In the genomic region with DNA sequence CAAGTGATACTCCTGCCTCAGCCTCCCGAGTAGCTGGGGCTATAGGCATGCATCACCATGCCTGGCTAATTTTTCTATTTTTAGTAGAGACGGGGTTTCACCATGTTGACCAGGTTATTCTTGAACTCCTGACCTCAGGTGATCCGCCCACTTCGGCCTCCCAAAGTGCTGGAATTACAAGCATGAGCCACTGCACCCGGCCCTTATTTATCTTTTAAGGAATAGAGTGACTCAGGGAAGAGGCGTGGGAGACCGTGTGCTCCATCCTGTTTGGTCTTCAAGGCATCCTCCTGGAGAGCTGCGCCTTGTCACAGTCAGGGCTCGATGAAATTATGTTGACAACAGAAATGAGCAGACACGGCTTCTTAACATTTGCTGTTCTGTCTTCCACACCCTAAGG, we compare ENCODE assay signal across 2 cellular contexts. TPM values are rescaled to one million over a fixed set of nuclear protein-coding genes. Genes with fewer than 3 reads are reported as not detected.
"Had no signal": no experiment of that assay in that cellular context is flagged by ENCODE, and none has a peak within 500 bp of the region (broad histone marks: within the 10 kb centered on the region; RNA-seq: fewer than 3 reads in every experiment).

No MANE protein-coding gene starts in this region.

RNA-seq across cellular contexts. Expression of a gene that starts 12.7 kb away (rescaled TPM):
- total RNA-seq: left ventricle myocardium inferior had no signal
- polyA plus RNA-seq: naive thymus-derived CD4-positive, alpha-beta T cell had no signal
